32 cellular contexts compared by ENCODE assay signal in the genomic region with DNA sequence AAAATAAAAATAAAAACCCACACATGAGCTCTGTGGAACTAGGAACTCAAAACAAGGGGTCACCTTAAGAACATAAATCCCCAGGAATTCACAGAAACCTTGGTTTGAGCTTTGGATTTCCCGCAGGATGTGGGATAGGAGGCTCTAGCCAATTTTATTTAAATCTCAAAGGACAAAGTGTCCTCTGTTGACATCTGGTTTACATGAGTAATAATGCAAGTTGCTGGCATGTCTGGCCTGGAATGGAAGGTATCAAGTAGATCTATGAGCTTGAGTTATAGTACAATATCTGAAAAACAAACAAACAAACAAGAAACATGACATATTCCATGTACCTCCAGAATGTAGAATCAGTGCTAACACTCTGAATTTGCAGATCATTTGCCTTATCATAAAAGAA.
"Had no signal": no experiment of that assay in that cellular context is flagged by ENCODE, and none has a peak within 500 bp of the region (broad histone marks: within the 10 kb centered on the region; RNA-seq: fewer than 3 reads in every experiment).

No MANE protein-coding gene starts in this region.

- H3K27me3 ChIP-seq: Peyer's patch had no signal

- H3K27ac Mint-ChIP-seq: activated CD4-positive, alpha-beta T cell treated with anti-CD3 and anti-CD28 coated beads, Interleukin-2, amount 10 ng/mL, durations not matched to agents 24 days and 14 days; activated CD8-positive, alpha-beta T cell treated with anti-CD3 and anti-CD28 coated beads for 36 hours; activated naive CD4-positive, alpha-beta T cell treated with anti-CD3 and anti-CD28 coated beads, Interleukin-2, amount 50 U/mL, for 24 hours; activated T-helper 2 cell treated with anti-CD3 and anti-CD28 coated beads, Interferon-gamma antibody, Interleukin-2, Interleukin-4, amounts not matched to agents 10 μg/mL and 5 μg/mL and 100 μg/mL, durations not matched to agents 14 hours and 24 hours and 36 hours; brain had no signal

- H3K4me1 Mint-ChIP-seq: activated CD4-positive, alpha-beta T cell treated with anti-CD3 and anti-CD28 coated beads, Interleukin-2, amount 10 ng/mL, durations not matched to agents 24 days and 14 days; activated naive CD4-positive, alpha-beta T cell treated with anti-CD3 and anti-CD28 coated beads, Interleukin-2, amount 50 U/mL, for 24 hours; brain had no signal

- H3K27ac ChIP-seq: KMS-11, Peyer's patch, RWPE1, WERI-Rb-1 had no signal

- H3K4me1 ChIP-seq: Peyer's patch had no signal

- DNase-seq: activated CD4-positive, alpha-beta T cell treated with anti-CD3 and anti-CD28 coated beads, Interleukin-2, amount 10 ng/mL, durations not matched to agents 24 days and 14 days; activated CD4-positive, alpha-beta T cell treated with anti-CD3 and anti-CD28 coated beads, Interleukin-2, amount 50 U/mL, for 4 hours; activated CD8-positive, alpha-beta T cell treated with anti-CD3 and anti-CD28 coated beads for 36 hours; activated gamma-delta T cell; activated naive CD4-positive, alpha-beta T cell treated with Interleukin-2 at 50 U/mL for 16 hours; activated T-cell treated with anti-CD3 and anti-CD28 coated beads, Interleukin-2, amount 50 U/mL, for 1 hour; anterior cingulate cortex; central memory CD4-positive, alpha-beta T cell; NCI-H1092 treated with DMSO at 0.1 percent for 48 hours; NCI-H1417; NCI-H146; NCI-H187; NCI-H2029 treated with DMSO at 0.1 percent for 48 hours; NCI-H2107; NCI-H2171; NCI-H510A; NCI-H526; NCI-H748 treated with DMSO at 0.1 percent for 48 hours; NK-92 treated with Interleukin-12 subunit alpha and Interleukin-12 subunit beta, amount 100 ng/mL, for 24 hours; PC-3; Peyer's patch; SW 1271; T-helper 1 cell; T-helper 2 cell; T-helper 9 cell; WERI-Rb-1 had no signal

- H3K9me3 ChIP-seq: Peyer's patch had no signal

- H3K36me3 Mint-ChIP-seq: activated naive CD4-positive, alpha-beta T cell treated with anti-CD3 and anti-CD28 coated beads, Interleukin-2, amount 50 U/mL, for 24 hours; brain had no signal

- H3K4me3 Mint-ChIP-seq: activated CD4-positive, alpha-beta T cell treated with anti-CD3 and anti-CD28 coated beads, Interleukin-2, amount 10 ng/mL, durations not matched to agents 24 days and 14 days; activated CD8-positive, alpha-beta T cell treated with anti-CD3 and anti-CD28 coated beads for 36 hours; activated naive CD4-positive, alpha-beta T cell treated with anti-CD3 and anti-CD28 coated beads, Interleukin-2, amount 50 U/mL, for 24 hours; brain had no signal

- H3K9ac ChIP-seq: KMS-11 had no signal

- H3K4me3 ChIP-seq: Peyer's patch had no signal

- H3K36me3 ChIP-seq: Peyer's patch, WERI-Rb-1 had no signal

- H3K9me3 Mint-ChIP-seq: activated T-helper 2 cell treated with anti-CD3 and anti-CD28 coated beads, Interferon-gamma antibody, Interleukin-2, Interleukin-4, amounts not matched to agents 10 μg/mL and 5 μg/mL and 100 μg/mL, durations not matched to agents 14 hours and 24 hours and 36 hours had no signal

- ATAC-seq: activated CD8-positive, alpha-beta T cell treated with anti-CD3 and anti-CD28 coated beads for 36 hours; PC-3; Right ventricle myocardium inferior had no signal

- H3K4me2 ChIP-seq: KMS-11 had no signal
